In genomic region chr20:49942942-49943341, GRCh38 we compare ENCODE assay signal across 19 cellular contexts. TPM values are rescaled to one million over a fixed set of nuclear protein-coding genes. Genes with fewer than 3 reads are reported as not detected.
DNase-seq lines count a peak whose midpoint lies in the region; ATAC-seq, FAIRE-seq and TF ChIP-seq lines count a peak whose summit lies in the region.
"Had no signal": no experiment of that assay in that cellular context is flagged by ENCODE, and none has a peak within 500 bp of the region (broad histone marks: within the 10 kb centered on the region; RNA-seq: fewer than 3 reads in every experiment).

No MANE protein-coding gene starts in this region.

- H3K4me2 ChIP-seq in neuronal stem cell (ENCODE audit: insufficient read depth, low read length, poor library complexity, severe bottlenecking), result no peak overlapping the region
- H3K4me2 ChIP-seq: GM23338 had no signal

- DNase-seq in HTR-8/SVneo (ENCODE audit: insufficient read length, low spot score), result no peak
- DNase-seq in activated naive CD8-positive, alpha-beta T cell treated with anti-CD3 and anti-CD28 coated beads, Interleukin-2, amount 50 U/mL, for 24 hours, result no peak
- DNase-seq in brain microvascular endothelial cell, result no peak
- no peak for DNase-seq in activated CD4-positive, alpha-beta T cell treated with anti-CD3 and anti-CD28 coated beads, Interleukin-2, amount 10 ng/mL, durations not matched to agents 7 days and 5 days
- no peak for DNase-seq in neuronal stem cell (ENCODE audit: low spot score)
- DNase-seq: C1 segment of cervical spinal cord; Calu3; CD4-positive, alpha-beta memory T cell; COR-L47; DMS53; DMS79 treated with DMSO at 0.1 percent for 48 hours; GF-D8; H9; HFFc6 had no signal

- peak; percentile 69 for FAIRE-seq in HTR-8/SVneo (lab: Jason Lieb, UNC)
- FAIRE-seq: GM12891, GM18507 had no signal

- no peak overlapping the region for H2AFZ ChIP-seq in neuronal stem cell (ENCODE audit: low read length)
- H2AFZ ChIP-seq: GM23338 had no signal

- no peak for TF ChIP-seq CTCF in HEK293 (tag by site-specific recombination; IDR thresholded peaks at IDR 0.05)
- no peak for TF ChIP-seq CTCF in brain microvascular endothelial cell (IDR thresholded peaks at IDR 0.05; ENCODE audit: low read depth, low read length, missing control alignments)

- H3K4me1 ChIP-seq in HEK293 (ENCODE audit: control insufficient read depth, insufficient read depth, low read length) (peaks cover 4% of the 10 kb centered on the region), neuronal stem cell (ENCODE audit: control insufficient read depth in 2 of 2, insufficient read depth in 1 of 2, low read depth in 1 of 2, low read length in 2 of 2) (no peaks in the 10 kb centered on the region)

- no peaks in the 10 kb centered on the region for H3K27me3 Mint-ChIP-seq in activated naive CD8-positive, alpha-beta T cell treated with anti-CD3 and anti-CD28 coated beads, Interleukin-2, amount 50 U/mL, for 24 hours
- no peaks in the 10 kb centered on the region for H3K27me3 Mint-ChIP-seq in activated CD4-positive, alpha-beta T cell treated with anti-CD3 and anti-CD28 coated beads, Interleukin-2, amount 10 ng/mL, durations not matched to agents 7 days and 5 days
- H3K27me3 Mint-ChIP-seq: CD4-positive, alpha-beta memory T cell had no signal

- H3K9ac ChIP-seq in neuronal stem cell (ENCODE audit: low read depth, low read length, poor library complexity), result no peak overlapping the region

- H3K36me3 Mint-ChIP-seq in activated naive CD8-positive, alpha-beta T cell treated with anti-CD3 and anti-CD28 coated beads, Interleukin-2, amount 50 U/mL, for 24 hours (ENCODE audit: low read depth), result peaks cover 56% of the 10 kb centered on the region
- peaks cover 53% of the 10 kb centered on the region for H3K36me3 Mint-ChIP-seq in activated CD4-positive, alpha-beta T cell treated with anti-CD3 and anti-CD28 coated beads, Interleukin-2, amount 10 ng/mL, durations not matched to agents 7 days and 5 days (ENCODE audit: low read depth)

- no peak overlapping the region for H2BK120ac ChIP-seq in neuronal stem cell (ENCODE audit: low read depth, low read length)

- no peak overlapping the region for H3K23ac ChIP-seq in neuronal stem cell (ENCODE audit: low read depth, low read length, poor library complexity)

- no peak overlapping the region for H2AK5ac ChIP-seq in neuronal stem cell (ENCODE audit: low read depth, low read length)

- peaks cover 33% of the 10 kb centered on the region for H3K4me1 Mint-ChIP-seq in activated naive CD8-positive, alpha-beta T cell treated with anti-CD3 and anti-CD28 coated beads, Interleukin-2, amount 50 U/mL, for 24 hours
- H3K4me1 Mint-ChIP-seq in activated CD4-positive, alpha-beta T cell treated with anti-CD3 and anti-CD28 coated beads, Interleukin-2, amount 10 ng/mL, durations not matched to agents 7 days and 5 days, result peaks cover 30% of the 10 kb centered on the region

- H4K91ac ChIP-seq in neuronal stem cell (ENCODE audit: low read depth, low read length, poor library complexity), result no peak overlapping the region

- no peak overlapping the region for H3K14ac ChIP-seq in neuronal stem cell (ENCODE audit: low read length)

- H3K27ac Mint-ChIP-seq in activated naive CD8-positive, alpha-beta T cell treated with anti-CD3 and anti-CD28 coated beads, Interleukin-2, amount 50 U/mL, for 24 hours, result peak overlapping the region; percentile 14
- no peak overlapping the region for H3K27ac Mint-ChIP-seq in activated CD4-positive, alpha-beta T cell treated with anti-CD3 and anti-CD28 coated beads, Interleukin-2, amount 10 ng/mL, durations not matched to agents 7 days and 5 days
- H3K27ac Mint-ChIP-seq: GM23338, HFFc6 had no signal

- H3K4me3 ChIP-seq in HEK293 (ENCODE audit: low read depth, low read length) (no peak overlapping the region), brain microvascular endothelial cell (ENCODE audit: low read depth, low read length) (no peak overlapping the region), neuronal stem cell (ENCODE audit: low read length in 2 of 2) (no peak overlapping the region)
- H3K4me3 ChIP-seq: GM23338 had no signal

- H2BK12ac ChIP-seq in neuronal stem cell (ENCODE audit: low read length), result no peak overlapping the region

- no peaks in the 10 kb centered on the region for H3K9me3 Mint-ChIP-seq in activated naive CD8-positive, alpha-beta T cell treated with anti-CD3 and anti-CD28 coated beads, Interleukin-2, amount 50 U/mL, for 24 hours
- no peaks in the 10 kb centered on the region for H3K9me3 Mint-ChIP-seq in activated CD4-positive, alpha-beta T cell treated with anti-CD3 and anti-CD28 coated beads, Interleukin-2, amount 10 ng/mL, durations not matched to agents 7 days and 5 days
- H3K9me3 Mint-ChIP-seq: CD4-positive, alpha-beta memory T cell; GM23338; H9; HFFc6 had no signal

- no peaks in the 10 kb centered on the region for H3K27me3 ChIP-seq in brain microvascular endothelial cell (replicated peaks)
- H3K27me3 ChIP-seq in neuronal stem cell (ENCODE audit: control insufficient read depth in 3 of 3, insufficient read depth in 3 of 3, low read depth in 1 of 3, low read length in 3 of 3), result no peaks in the 10 kb centered on the region

- no peak overlapping the region for H3K27ac ChIP-seq in HEK293 (ENCODE audit: extremely low read depth, low read depth, low read length)
- no peak overlapping the region for H3K27ac ChIP-seq in brain microvascular endothelial cell
- no peak overlapping the region for H3K27ac ChIP-seq in neuronal stem cell (replicated peaks; ENCODE audit: low read length)

- no peak overlapping the region for H2BK15ac ChIP-seq in neuronal stem cell (ENCODE audit: low read length)

- in situ Hi-C loops in brain microvascular endothelial cell (cut with HindIII; ENCODE audit: low pct_ligation_motif_present, low sequenced_read_pairs), result no loop called here

- POLR2A ChIA-PET in HEK293 (lab: Yijun Ruan, JAX), result no interaction called here
- POLR2A ChIA-PET in activated CD4-positive, alpha-beta T cell treated with anti-CD3 and anti-CD28 coated beads, Interleukin-2, amount 10 ng/mL, durations not matched to agents 7 days and 5 days (lab: Charles Lee), result no interaction called here

- no peak overlapping the region for H2BK5ac ChIP-seq in neuronal stem cell (ENCODE audit: low read length)

- no peak for ATAC-seq in activated naive CD8-positive, alpha-beta T cell treated with anti-CD3 and anti-CD28 coated beads, Interleukin-2, amount 50 U/mL, for 24 hours
- ATAC-seq: GM23338, HCT116 had no signal

- no peak overlapping the region for H4K8ac ChIP-seq in neuronal stem cell (ENCODE audit: low read depth, low read length)

- WGBS in neuronal stem cell (ENCODE audit: extremely low coverage in 2 of 2, insufficient read length in 2 of 2, insufficient replicate concordance in 1 of 2), 2 donors, result no CpG with 5 or more reads among the region's 3 CpGs

- no peak overlapping the region for H3K18ac ChIP-seq in neuronal stem cell (ENCODE audit: low read length)

- no peak overlapping the region for H3K4ac ChIP-seq in neuronal stem cell (ENCODE audit: low read length)

- CTCF ChIA-PET in HEK293 (lab: Yijun Ruan, JAX), result interaction anchor here (0.6 kb wide), 1 partner anchor 639 kb away, joined by 3 read pairs; no protein-coding TSS in a partner anchor
- CTCF ChIA-PET in activated CD4-positive, alpha-beta T cell treated with anti-CD3 and anti-CD28 coated beads, Interleukin-2, amount 10 ng/mL, durations not matched to agents 7 days and 5 days (lab: Charles Lee), result interaction anchor here (0.9 kb wide), 1 partner anchor 128 kb away, joined by 3 read pairs; no protein-coding TSS in a partner anchor

- peaks cover 11% of the 10 kb centered on the region for H3K79me1 ChIP-seq in neuronal stem cell (ENCODE audit: low read depth, low read length)

- no peak overlapping the region for H3K4me3 Mint-ChIP-seq in activated naive CD8-positive, alpha-beta T cell treated with anti-CD3 and anti-CD28 coated beads, Interleukin-2, amount 50 U/mL, for 24 hours
- H3K4me3 Mint-ChIP-seq in activated CD4-positive, alpha-beta T cell treated with anti-CD3 and anti-CD28 coated beads, Interleukin-2, amount 10 ng/mL, durations not matched to agents 7 days and 5 days, result no peak overlapping the region
- H3K4me3 Mint-ChIP-seq: CD4-positive, alpha-beta memory T cell; GM23338; H9; HFFc6 had no signal

- H3K9me3 ChIP-seq in HEK293 (ENCODE audit: control insufficient read depth, insufficient read depth, low read depth, low read length) (no peaks in the 10 kb centered on the region), neuronal stem cell (replicated peaks in 1 of 2; ENCODE audit: control insufficient read depth in 2 of 2, insufficient read depth in 1 of 2, low read depth in 1 of 2, low read length in 2 of 2) (no peaks in the 10 kb centered on the region)

- peaks cover 29 to 79% of the 10 kb centered on the region in 2 experiments; a peak in 2 of 3 replicates for H3K36me3 ChIP-seq in HEK293 (ENCODE audit: control insufficient read depth in 2 of 2, insufficient read depth in 1 of 2, low read length in 2 of 2)
- H3K36me3 ChIP-seq in brain microvascular endothelial cell (replicated peaks), result peaks cover 32% of the 10 kb centered on the region
- peaks cover 14 to 81% of the 10 kb centered on the region in 2 donors for H3K36me3 ChIP-seq in neuronal stem cell (replicated peaks in 1 of 2; ENCODE audit: control insufficient read depth in 2 of 2, insufficient read depth in 2 of 2, low read length in 2 of 2)

TF ChIP-seq in HEK293, 187 proteins besides CTCF, POLR2A, EP300 and RAD21:
- TF ChIP-seq ZNF354C (tag by site-specific recombination; IDR thresholded peaks at IDR 0.05; ENCODE audit: borderline replicate concordance, low read depth) (no peak), ZNF664 (tag by site-specific recombination; IDR thresholded peaks at IDR 0.05) (peak; percentile 88)

RNA-seq across cellular contexts. Expression of gene RNF114, which starts 6.7 kb away (rescaled TPM):
- total RNA-seq in activated CD4-positive, alpha-beta T cell treated with anti-CD3 and anti-CD28 coated beads, Interleukin-2, amount 10 ng/mL, durations not matched to agents 7 days and 5 days, result 10 to 100 TPM; 55.8 to 59.5 TPM
- polyA plus RNA-seq in neuronal stem cell (2013, experiment 1 of 2), result 37.2 TPM
- 37.0 TPM for polyA plus RNA-seq in neuronal stem cell (2013, experiment 2 of 2)

RNA-seq across cellular contexts. Expression of gene SPATA2, which starts 27.6 kb away (rescaled TPM):
- 1 to 10 TPM; 7.4 to 8.2 TPM for total RNA-seq in activated CD4-positive, alpha-beta T cell treated with anti-CD3 and anti-CD28 coated beads, Interleukin-2, amount 10 ng/mL, durations not matched to agents 7 days and 5 days
- 9.3 TPM for polyA plus RNA-seq in neuronal stem cell (2013, experiment 1 of 2)
- polyA plus RNA-seq in neuronal stem cell (2013, experiment 2 of 2), result 9.3 TPM

RNA-seq across cellular contexts. Expression of gene SNAI1, which starts 39.8 kb away (rescaled TPM):
- total RNA-seq in activated CD4-positive, alpha-beta T cell treated with anti-CD3 and anti-CD28 coated beads, Interleukin-2, amount 10 ng/mL, durations not matched to agents 7 days and 5 days, result under 1 TPM in 1 of 2 experiments, not detected in 1; 0.15 TPM
- 3.5 TPM for polyA plus RNA-seq in neuronal stem cell (2013, experiment 1 of 2)
- 3.7 TPM for polyA plus RNA-seq in neuronal stem cell (2013, experiment 2 of 2)
